Comparison of ENCODE assay signal across 20 cellular contexts in the genomic region with DNA sequence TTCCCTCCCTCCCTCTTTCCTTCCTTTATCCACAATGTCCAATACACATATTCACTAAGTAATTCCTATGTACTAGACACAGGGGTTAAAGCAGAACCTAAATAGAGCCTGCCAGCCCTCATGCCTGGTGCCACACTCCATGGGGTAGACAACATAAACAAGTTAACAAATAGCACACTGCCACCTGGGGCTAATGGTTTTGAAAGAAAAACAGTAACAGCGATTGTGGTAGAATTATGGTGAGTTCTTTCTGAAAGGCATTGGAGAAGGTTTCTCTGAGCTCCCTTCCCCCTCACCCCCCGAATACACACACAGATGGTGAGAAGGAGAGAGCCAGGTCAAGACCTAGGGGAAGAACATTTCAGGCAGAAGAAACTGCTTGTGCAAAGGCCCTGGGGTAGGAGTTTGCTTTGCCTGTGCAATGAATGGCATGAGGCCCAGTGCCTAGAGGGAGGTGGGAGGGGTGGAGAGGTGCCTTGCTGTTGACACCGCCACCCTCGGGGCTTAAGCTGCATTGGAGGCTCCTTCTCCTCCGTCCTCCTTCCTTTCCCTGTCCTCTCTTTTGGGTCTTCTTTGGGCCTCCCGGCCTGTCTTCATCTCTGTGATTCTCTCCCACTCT.
DNase-seq lines count a peak whose midpoint lies in the region; ATAC-seq and TF ChIP-seq lines count a peak whose summit lies in the region.
"Had no signal": no experiment of that assay in that cellular context is flagged by ENCODE, and none has a peak within 500 bp of the region (broad histone marks: within the 10 kb centered on the region; RNA-seq: fewer than 3 reads in every experiment).

No MANE protein-coding gene starts in this region.

- H3K9ac ChIP-seq in endodermal cell (ENCODE audit: extremely low read depth, low read length, poor library complexity, severe bottlenecking): no peak overlapping the region
- H3K9ac ChIP-seq: SK-N-SH had no signal

- ATAC-seq in activated T-cell treated with anti-CD3 and anti-CD28 coated beads, Interleukin-2, amount 50 U/mL, for 4 hours: no peak
- ATAC-seq in GM19328 (IDR thresholded peaks at IDR 0.05; ENCODE audit: unreplicated experiment): no peak
- ATAC-seq: activated naive CD4-positive, alpha-beta T cell treated with anti-CD3 and anti-CD28 coated beads, Interleukin-2, amount 50 U/mL, for 72 hours; psoas muscle had no signal

- H3K27ac Mint-ChIP-seq in endodermal cell (peak overlapping the region; percentile 71), progenitor cell of endocrine pancreas (peak overlapping the region; percentile 86)
- H3K27ac Mint-ChIP-seq: activated naive CD4-positive, alpha-beta T cell treated with anti-CD3 and anti-CD28 coated beads, Interleukin-2, amount 50 U/mL, for 72 hours; natural killer cell treated with Interleukin-12 subunit alpha and Interleukin-12 subunit beta and Interleukin-15 and Interleukin-18, amount 100 ng/mL, for 72 hours had no signal

- H3K27ac ChIP-seq in WERI-Rb-1 (peak overlapping the region; percentile 45; the same call in 1 of the 2 replicates), endodermal cell (ENCODE audit: low read depth, low read length) (no peak overlapping the region), vagina (peak overlapping the region; percentile 54)
- H3K27ac ChIP-seq: brain microvascular endothelial cell, epithelial cell of prostate, psoas muscle had no signal

- intact Hi-C loops in vagina (cut with DNase I): no loop called here

- no peaks in the 10 kb centered on the region for H3K9me3 ChIP-seq in WERI-Rb-1 (ENCODE audit: severe bottlenecking)
- no peaks in the 10 kb centered on the region for H3K9me3 ChIP-seq in endodermal cell (ENCODE audit: control insufficient read depth, low read length)
- no peaks in the 10 kb centered on the region for H3K9me3 ChIP-seq in vagina
- H3K9me3 ChIP-seq: psoas muscle, SK-N-SH, spleen had no signal

- no peaks in the 10 kb centered on the region for H3K27me3 Mint-ChIP-seq in endodermal cell (ENCODE audit: insufficient read depth)
- peaks cover 10% of the 10 kb centered on the region for H3K27me3 Mint-ChIP-seq in progenitor cell of endocrine pancreas
- peaks cover 27% of the 10 kb centered on the region for H3K27me3 Mint-ChIP-seq in activated T-cell treated with anti-CD3 and anti-CD28 coated beads, Interleukin-2, amount 50 U/mL, for 4 hours (ENCODE audit: low read depth)

- TF ChIP-seq CTCF in WERI-Rb-1 (IDR thresholded peaks at IDR 0.05; ENCODE audit: low read depth, low read length) (no peak), endodermal cell (conservative IDR thresholded peaks at IDR 0.05) (no peak), progenitor cell of endocrine pancreas (IDR thresholded peaks at IDR 0.05; ENCODE audit: unreplicated experiment) (no peak), vagina (IDR thresholded peaks at IDR 0.05) (no peak)

- H3K4me3 Mint-ChIP-seq in endodermal cell (no peak overlapping the region), progenitor cell of endocrine pancreas (ENCODE audit: low read depth) (no peak overlapping the region)
- no peak overlapping the region for H3K4me3 Mint-ChIP-seq in activated T-cell treated with anti-CD3 and anti-CD28 coated beads, Interleukin-2, amount 50 U/mL, for 4 hours
- H3K4me3 Mint-ChIP-seq: H9; natural killer cell treated with Interleukin-12 subunit alpha and Interleukin-12 subunit beta and Interleukin-15 and Interleukin-18, amount 100 ng/mL, for 72 hours had no signal

- no peak for DNase-seq in WERI-Rb-1
- DNase-seq in endodermal cell: no peak
- no peak for DNase-seq in progenitor cell of endocrine pancreas (ENCODE audit: low spot score, unreplicated experiment)
- DNase-seq in vagina (ENCODE audit: extremely low spot score in 2 of 2): no peak
- no peak for DNase-seq in activated T-cell treated with anti-CD3 and anti-CD28 coated beads, Interleukin-2, amount 50 U/mL, for 4 hours
- no peak for DNase-seq in NCI-H82 treated with DMSO at 0.1 percent for 48 hours (lab: John Stamatoyannopoulos, UW; ENCODE audit: unreplicated experiment)
- DNase-seq: activated CD8-positive, alpha-beta memory T cell treated with anti-CD3 and anti-CD28 coated beads for 24 hours; brain microvascular endothelial cell; H9; NCI-H187; NCI-H345; NK-92 treated with Interleukin-12 subunit alpha and Interleukin-12 subunit beta, amount 100 ng/mL, for 24 hours; psoas muscle; SK-N-SH; spleen; stimulated activated CD4-positive, alpha-beta T cell treated with anti-CD3 and anti-CD28 coated beads, Interleukin-4, amount 100 ng/mL, for 4 hours had no signal

- H3K27me3 ChIP-seq in WERI-Rb-1 (ENCODE audit: insufficient read depth, low read depth, severe bottlenecking) (no peaks in the 10 kb centered on the region), endodermal cell (ENCODE audit: control insufficient read depth, insufficient read depth, low read length, poor library complexity, severe bottlenecking) (no peaks in the 10 kb centered on the region), vagina (no peaks in the 10 kb centered on the region)
- H3K27me3 ChIP-seq: brain microvascular endothelial cell had no signal

- H3K4me1 ChIP-seq in endodermal cell (ENCODE audit: control insufficient read depth, insufficient read depth, low read length): peaks cover 9% of the 10 kb centered on the region
- H3K4me1 ChIP-seq in vagina: peaks cover 13% of the 10 kb centered on the region

- WGBS in endodermal cell (ENCODE audit: insufficient coverage in 1 of 2, insufficient read length in 1 of 2), 2 experiments: 87 to 100% methylated on average over 1 to 6 of the region's 6 CpGs

- no peak for TF ChIP-seq POLR2A in vagina (IDR thresholded peaks at IDR 0.05)

- H3K9me3 Mint-ChIP-seq in endodermal cell: no peaks in the 10 kb centered on the region
- H3K9me3 Mint-ChIP-seq in progenitor cell of endocrine pancreas (ENCODE audit: low read depth): peaks cover 4% of the 10 kb centered on the region
- no peaks in the 10 kb centered on the region for H3K9me3 Mint-ChIP-seq in activated T-cell treated with anti-CD3 and anti-CD28 coated beads, Interleukin-2, amount 50 U/mL, for 4 hours
- H3K9me3 Mint-ChIP-seq: activated naive CD4-positive, alpha-beta T cell treated with anti-CD3 and anti-CD28 coated beads, Interleukin-2, amount 50 U/mL, for 72 hours; natural killer cell treated with Interleukin-12 subunit alpha and Interleukin-12 subunit beta and Interleukin-15 and Interleukin-18, amount 100 ng/mL, for 72 hours had no signal

- H3K36me3 ChIP-seq in WERI-Rb-1 (no peaks in the 10 kb centered on the region), endodermal cell (ENCODE audit: control insufficient read depth, insufficient read depth, low read length) (no peaks in the 10 kb centered on the region), vagina (no peaks in the 10 kb centered on the region)
- H3K36me3 ChIP-seq: brain microvascular endothelial cell, spleen had no signal

- H3K4me3 ChIP-seq in WERI-Rb-1 (ENCODE audit: low read depth, low read length) (no peak overlapping the region), endodermal cell (ENCODE audit: low read length) (no peak overlapping the region), vagina (no peak overlapping the region)
- H3K4me3 ChIP-seq: psoas muscle, spleen had no signal

- H3K4me1 Mint-ChIP-seq in endodermal cell (peaks cover 44% of the 10 kb centered on the region), progenitor cell of endocrine pancreas (ENCODE audit: low read depth) (peaks cover 40% of the 10 kb centered on the region)
- H3K4me1 Mint-ChIP-seq in activated T-cell treated with anti-CD3 and anti-CD28 coated beads, Interleukin-2, amount 50 U/mL, for 4 hours (ENCODE audit: low read depth): no peaks in the 10 kb centered on the region

- peaks cover 5% of the 10 kb centered on the region for H3K36me3 Mint-ChIP-seq in endodermal cell (ENCODE audit: low read depth)
- H3K36me3 Mint-ChIP-seq in progenitor cell of endocrine pancreas (ENCODE audit: insufficient read depth): no peaks in the 10 kb centered on the region
- no peaks in the 10 kb centered on the region for H3K36me3 Mint-ChIP-seq in activated T-cell treated with anti-CD3 and anti-CD28 coated beads, Interleukin-2, amount 50 U/mL, for 4 hours (ENCODE audit: insufficient read depth)
- H3K36me3 Mint-ChIP-seq: activated naive CD4-positive, alpha-beta T cell treated with anti-CD3 and anti-CD28 coated beads, Interleukin-2, amount 50 U/mL, for 72 hours; natural killer cell treated with Interleukin-12 subunit alpha and Interleukin-12 subunit beta and Interleukin-15 and Interleukin-18, amount 100 ng/mL, for 72 hours had no signal
